14 cellular contexts compared by ENCODE assay signal in the genomic region with DNA sequence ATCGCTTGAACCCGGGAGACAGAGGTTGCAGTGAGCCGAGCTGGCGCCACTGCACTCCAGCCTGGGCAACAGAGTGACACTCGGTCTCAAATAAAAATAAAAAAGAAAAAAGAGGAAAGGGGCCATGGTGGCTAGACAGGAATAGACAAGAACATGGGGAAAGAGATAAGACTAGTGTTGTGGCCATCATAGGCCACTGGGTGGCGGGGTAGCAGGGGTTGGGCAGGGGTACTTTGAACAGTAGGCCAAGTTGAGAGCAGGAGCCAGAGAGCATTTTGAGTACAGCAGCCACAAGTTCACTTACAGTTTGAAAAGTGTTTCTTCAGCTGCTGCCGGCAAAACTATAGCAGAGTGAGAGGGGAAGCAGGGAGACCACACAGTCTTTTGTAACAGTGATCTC.
DNase-seq lines count a peak whose midpoint lies in the region; ATAC-seq and TF ChIP-seq lines count a peak whose summit lies in the region.
"Had no signal": no experiment of that assay in that cellular context is flagged by ENCODE, and none has a peak within 500 bp of the region (broad histone marks: within the 10 kb centered on the region; RNA-seq: fewer than 3 reads in every experiment).

No MANE protein-coding gene starts in this region.

- no peaks in the 10 kb centered on the region for H3K36me3 ChIP-seq in suprapubic skin
- no peaks in the 10 kb centered on the region for H3K36me3 ChIP-seq in heart left ventricle
- H3K36me3 ChIP-seq: neutrophil, tibial artery had no signal

- peaks cover 3 to 8% of the 10 kb centered on the region in 2 donors for H3K9me3 Mint-ChIP-seq in activated T-cell treated with anti-CD3 and anti-CD28 coated beads, Interleukin-2, amount 50 U/mL, for 72 hours

- TF ChIP-seq EP300 in Ishikawa (IDR thresholded peaks at IDR 0.05; ENCODE audit: borderline replicate concordance): no peak
- no peak for TF ChIP-seq EP300 in suprapubic skin (IDR thresholded peaks at IDR 0.05)

- ATAC-seq in activated T-cell treated with anti-CD3 and anti-CD28 coated beads, Interleukin-2, amount 50 U/mL, for 72 hours (replicated peaks in 1 of 2): no peak
- ATAC-seq in heart left ventricle: no peak

- H3K27ac ChIP-seq in suprapubic skin: no peak overlapping the region
- H3K27ac ChIP-seq in heart left ventricle: no peak overlapping the region
- H3K27ac ChIP-seq: neutrophil, tibial artery had no signal

- peak; percentile 35 for DNase-seq in DMS 273 (lab: John Stamatoyannopoulos, UW; ENCODE audit: unreplicated experiment)
- no peak for DNase-seq in DMS 273 treated with DMSO at 0.1 percent for 48 hours (lab: John Stamatoyannopoulos, UW)
- DNase-seq in SK-N-DZ (ENCODE audit: low spot score): peak; percentile 11
- DNase-seq in iPS-NIHi7 (ENCODE audit: extremely low spot score): peak; percentile 80
- no peak for DNase-seq in activated T-cell treated with anti-CD3 and anti-CD28 coated beads, Interleukin-2, amount 50 U/mL, for 72 hours
- no peak for DNase-seq in suprapubic skin (ENCODE audit: low spot score in 2 of 2)
- DNase-seq in heart left ventricle: no peak
- DNase-seq: DMS79 treated with DMSO at 0.1 percent for 48 hours; effector CD8-positive, alpha-beta T cell; NCI-H2171 treated with DMSO at 0.1 percent for 48 hours; tibial artery had no signal

- intact Hi-C loops in heart left ventricle (cut with DNase I): no loop called here

- H3K27me3 Mint-ChIP-seq in activated T-cell treated with anti-CD3 and anti-CD28 coated beads, Interleukin-2, amount 50 U/mL, for 72 hours (ENCODE audit: low read depth): no peaks in the 10 kb centered on the region

- 69% methylated on average over 7 of the region's 7 CpGs for WGBS in suprapubic skin
- 68 to 76% (median 72%) methylated on average over 7 of the region's 7 CpGs for WGBS in heart left ventricle, 4 donors

- H3K4me3 ChIP-seq in suprapubic skin (no peak overlapping the region), heart left ventricle (no peak overlapping the region)
- H3K4me3 ChIP-seq: tibial artery had no signal

- no peak overlapping the region for H3K4me3 Mint-ChIP-seq in activated T-cell treated with anti-CD3 and anti-CD28 coated beads, Interleukin-2, amount 50 U/mL, for 72 hours

- H3K27me3 ChIP-seq in suprapubic skin (no peaks in the 10 kb centered on the region), heart left ventricle (no peaks in the 10 kb centered on the region)
- H3K27me3 ChIP-seq: neutrophil, tibial artery had no signal

- H3K4me1 ChIP-seq in suprapubic skin (no peaks in the 10 kb centered on the region), heart left ventricle (no peaks in the 10 kb centered on the region)
- H3K4me1 ChIP-seq: tibial artery had no signal

- no peak for TF ChIP-seq POLR2A in suprapubic skin (IDR thresholded peaks at IDR 0.05)
- TF ChIP-seq POLR2A in heart left ventricle (IDR thresholded peaks at IDR 0.05): no peak

- no peak overlapping the region for H3K27ac Mint-ChIP-seq in activated T-cell treated with anti-CD3 and anti-CD28 coated beads, Interleukin-2, amount 50 U/mL, for 72 hours
- H3K27ac Mint-ChIP-seq: activated T-helper 2 cell treated with anti-CD3 and anti-CD28 coated beads, Interferon-gamma antibody, Interleukin-2, Interleukin-4, amounts not matched to agents 10 μg/mL and 5 μg/mL and 100 μg/mL, durations not matched to agents 14 hours and 24 hours and 36 hours had no signal

- H3K9me3 ChIP-seq in suprapubic skin (no peaks in the 10 kb centered on the region), heart left ventricle (no peaks in the 10 kb centered on the region)
- H3K9me3 ChIP-seq: neutrophil, tibial artery had no signal

- TF ChIP-seq CTCF in suprapubic skin (IDR thresholded peaks at IDR 0.05) (no peak), heart left ventricle (IDR thresholded peaks at IDR 0.05) (peak in 1 of 12 donors; percentile 11)

- H3K4me1 Mint-ChIP-seq in activated T-cell treated with anti-CD3 and anti-CD28 coated beads, Interleukin-2, amount 50 U/mL, for 72 hours (ENCODE audit: low read depth): no peaks in the 10 kb centered on the region

- H3K36me3 Mint-ChIP-seq in activated T-cell treated with anti-CD3 and anti-CD28 coated beads, Interleukin-2, amount 50 U/mL, for 72 hours (ENCODE audit: insufficient read depth in 2 of 2): no peaks in the 10 kb centered on the region

- peak; percentile 22 for TF ChIP-seq RAD21 in Ishikawa (IDR thresholded peaks at IDR 0.05; ENCODE audit: low read depth)

TF ChIP-seq in Ishikawa, 13 proteins besides CTCF, POLR2A, EP300 and RAD21:
- TF ChIP-seq, protein P1, sequence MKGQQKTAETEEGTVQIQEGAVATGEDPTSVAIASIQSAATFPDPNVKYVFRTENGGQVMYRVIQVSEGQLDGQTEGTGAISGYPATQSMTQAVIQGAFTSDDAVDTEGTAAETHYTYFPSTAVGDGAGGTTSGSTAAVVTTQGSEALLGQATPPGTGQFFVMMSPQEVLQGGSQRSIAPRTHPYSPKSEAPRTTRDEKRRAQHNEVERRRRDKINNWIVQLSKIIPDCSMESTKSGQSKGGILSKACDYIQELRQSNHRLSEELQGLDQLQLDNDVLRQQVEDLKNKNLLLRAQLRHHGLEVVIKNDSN (IDR thresholded peaks at IDR 0.05): no peak
- TF ChIP-seq FOXM1 (IDR thresholded peaks at IDR 0.05; ENCODE audit: borderline replicate concordance, low read depth): no peak
- no peak for TF ChIP-seq REST (IDR thresholded peaks at IDR 0.05; ENCODE audit: low read depth)
- no peak for TF ChIP-seq TEAD4 (IDR thresholded peaks at IDR 0.05)
- no peak for TF ChIP-seq YY1 (IDR thresholded peaks at IDR 0.05; ENCODE audit: low read depth)
- no peak for TF ChIP-seq CREB1 (IDR thresholded peaks at IDR 0.05; ENCODE audit: low read depth)
- TF ChIP-seq TCF12 (IDR thresholded peaks at IDR 0.05; ENCODE audit: low read depth): no peak
- TF ChIP-seq, protein P2, sequence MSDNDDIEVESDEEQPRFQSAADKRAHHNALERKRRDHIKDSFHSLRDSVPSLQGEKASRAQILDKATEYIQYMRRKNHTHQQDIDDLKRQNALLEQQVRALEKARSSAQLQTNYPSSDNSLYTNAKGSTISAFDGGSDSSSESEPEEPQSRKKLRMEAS (IDR thresholded peaks at IDR 0.05): no peak
- no peak for TF ChIP-seq CEBPB (IDR thresholded peaks at IDR 0.05)
- no peak for TF ChIP-seq ZBTB7A (IDR thresholded peaks at IDR 0.05; ENCODE audit: low read depth)
- no peak for TF ChIP-seq TAF1 (IDR thresholded peaks at IDR 0.05; ENCODE audit: low read depth)
- no peak for TF ChIP-seq EGR1 (IDR thresholded peaks at IDR 0.05)

Comparison
In these comparisons a context has a peak if more than half of its experiments do, and no peak if none do; other contexts are left out.
1. DNase-seq: peak in DMS 273 (single experiment), SK-N-DZ (single experiment) and iPS-NIHi7 (single experiment); none in DMS 273 treated with DMSO at 0.1 percent for 48 hours (single experiment), activated T-cell treated with anti-CD3 and anti-CD28 coated beads, Interleukin-2, amount 50 U/mL, for 72 hours (0 of 2), suprapubic skin (0 of 2) and heart left ventricle (0 of 5).